ENCODE assay signal across 1 cellular context in genomic region chr20:33811763-33812672, GRCh38.
TF ChIP-seq lines count a peak whose summit lies in the region.

No MANE protein-coding gene starts in this region.

TF ChIP-seq in K562, 482 proteins besides CTCF, POLR2A, EP300 and RAD21 (continued from another document and continues in another):
- TF ChIP-seq SNRNP70 (optimal IDR thresholded peaks at IDR 0.05; ENCODE audit: low read depth, low read length) (no peak), SRF (CRISPR knock-in tag; IDR thresholded peaks at IDR 0.05) (no peak), U2AF1 (optimal IDR thresholded peaks at IDR 0.05; ENCODE audit: low read depth, low read length) (no peak), ZNF77 (CRISPR knock-in tag; IDR thresholded peaks at IDR 0.05) (no peak), NFIC (IDR thresholded peaks at IDR 0.05) (no peak), PTBP1 (IDR thresholded peaks at IDR 0.05; ENCODE audit: low read depth, low read length) (no peak), AFF1 (IDR thresholded peaks at IDR 0.05; ENCODE audit: low read depth in 1 of 2, partially characterized antibody in 2 of 2) (no peak), ZC3H11A (IDR thresholded peaks at IDR 0.05; ENCODE audit: low read depth, low read length) (no peak), JUND (IDR thresholded peaks at IDR 0.05; ENCODE audit: borderline replicate concordance, low read depth, low read length) (peak; percentile 87), JUND (tag; IDR thresholded peaks at IDR 0.05; ENCODE audit: borderline replicate concordance, low read depth, low read length) (peak; percentile 69; the same call in 1 of the 3 replicates), HNRNPLL (IDR thresholded peaks at IDR 0.05; ENCODE audit: low read depth, low read length, poor library complexity, severe bottlenecking) (no peak), IRF1 (CRISPR knock-in tag; IDR thresholded peaks at IDR 0.05; ENCODE audit: borderline replicate concordance) (no peak), TBL1XR1 (IDR thresholded peaks at IDR 0.05; ENCODE audit: low read length in 2 of 2) (no peak), OTX1 (CRISPR knock-in tag; IDR thresholded peaks at IDR 0.05) (peak; percentile 84; the same call in 1 of the 2 replicates), SIRT6 (IDR thresholded peaks at IDR 0.05; ENCODE audit: low read depth, low read length) (no peak), ZBTB43 (CRISPR knock-in tag; IDR thresholded peaks at IDR 0.05) (no peak), RBFOX2 (IDR thresholded peaks at IDR 0.05; ENCODE audit: low read depth, low read length) (no peak), THAP7 (CRISPR knock-in tag; IDR thresholded peaks at IDR 0.05) (no peak), ZNF41 (CRISPR knock-in tag; conservative IDR thresholded peaks at IDR 0.05) (no peak), ID3 (CRISPR knock-in tag; IDR thresholded peaks at IDR 0.05) (no peak), ID3 (tag; IDR thresholded peaks at IDR 0.05) (no peak), JUNB (CRISPR knock-in tag; conservative IDR thresholded peaks at IDR 0.05) (no peak), ZNF436 (CRISPR knock-in tag; IDR thresholded peaks at IDR 0.05) (no peak), GTF2F1 (IDR thresholded peaks at IDR 0.05; ENCODE audit: low read depth, low read length) (no peak), ARID4B (CRISPR knock-in tag; IDR thresholded peaks at IDR 0.05) (no peak), SRSF1 (IDR thresholded peaks at IDR 0.05; ENCODE audit: low read depth, low read length) (no peak), BCOR (IDR thresholded peaks at IDR 0.05) (peak; percentile 59; the same call in 1 of the 2 replicates), TFAP4 (CRISPR knock-in tag; IDR thresholded peaks at IDR 0.05; ENCODE audit: borderline replicate concordance) (no peak), ZNF707 (CRISPR knock-in tag; conservative IDR thresholded peaks at IDR 0.05) (no peak), EP400 (IDR thresholded peaks at IDR 0.05) (peak; percentile 31; the same call in 1 of the 2 replicates), SRSF9 (IDR thresholded peaks at IDR 0.05; ENCODE audit: borderline replicate concordance, low read depth, low read length) (no peak), ZNF696 (CRISPR knock-in tag; conservative IDR thresholded peaks at IDR 0.05) (no peak), MTA3 (IDR thresholded peaks at IDR 0.05; ENCODE audit: borderline replicate concordance) (no peak), PHF20 (IDR thresholded peaks at IDR 0.05; ENCODE audit: partially characterized antibody) (no peak), NR1H2 (CRISPR knock-in tag; IDR thresholded peaks at IDR 0.05) (no peak), BHLHE40 (IDR thresholded peaks at IDR 0.05; ENCODE audit: low read length) (no peak), ZNF174 (CRISPR knock-in tag; IDR thresholded peaks at IDR 0.05) (no peak), NFXL1 (CRISPR knock-in tag; IDR thresholded peaks at IDR 0.05) (no peak), NKRF (IDR thresholded peaks at IDR 0.05; ENCODE audit: borderline replicate concordance) (peak; percentile 76), ZZZ3 (IDR thresholded peaks at IDR 0.05) (no peak), KDM4B (IDR thresholded peaks at IDR 0.05; ENCODE audit: borderline replicate concordance in 2 of 2, low read depth in 1 of 2) (no peak), MLX (CRISPR knock-in tag; conservative IDR thresholded peaks at IDR 0.05) (no peak), YY1 (IDR thresholded peaks at IDR 0.05; ENCODE audit: borderline replicate concordance in 1 of 3, control insufficient read depth in 1 of 3, extremely low read depth in 1 of 3, insufficient read depth in 3 of 3, insufficient read length in 1 of 3, insufficient replicate concordance in 2 of 3, low read depth in 1 of 3, low read length in 2 of 3) (no peak), HDAC1 (IDR thresholded peaks at IDR 0.05) (no peak; a peak in 1 of 4 replicates), XRCC5 (IDR thresholded peaks at IDR 0.05; ENCODE audit: low read depth, low read length) (no peak), ZNF217 (CRISPR knock-in tag; IDR thresholded peaks at IDR 0.05) (no peak), TCF7 (IDR thresholded peaks at IDR 0.05; ENCODE audit: borderline replicate concordance) (no peak), EGR1 (conservative IDR thresholded peaks at IDR 0.05) (no peak), ZNF224 (CRISPR knock-in tag; IDR thresholded peaks at IDR 0.05) (no peak), ARID1B (IDR thresholded peaks at IDR 0.05) (peak; percentile 46; the same call in 1 of the 2 replicates), SRSF3 (IDR thresholded peaks at IDR 0.05; ENCODE audit: insufficient read depth, low read length) (no peak), GTF2A2 (tag; IDR thresholded peaks at IDR 0.05) (no peak), ZC3H8 (IDR thresholded peaks at IDR 0.05) (no peak), TFE3 (CRISPR knock-in tag; IDR thresholded peaks at IDR 0.05) (no peak), NFRKB (IDR thresholded peaks at IDR 0.05; ENCODE audit: low read depth) (peak; percentile 43; the same call in 1 of the 2 replicates), SUPT5H (IDR thresholded peaks at IDR 0.05) (no peak), RBM17 (IDR thresholded peaks at IDR 0.05; ENCODE audit: borderline replicate concordance, low read depth, low read length) (no peak), ZNF354B (CRISPR knock-in tag; IDR thresholded peaks at IDR 0.05) (no peak)
